Comparison of ENCODE assay signal across 25 cellular contexts in the genomic region with DNA sequence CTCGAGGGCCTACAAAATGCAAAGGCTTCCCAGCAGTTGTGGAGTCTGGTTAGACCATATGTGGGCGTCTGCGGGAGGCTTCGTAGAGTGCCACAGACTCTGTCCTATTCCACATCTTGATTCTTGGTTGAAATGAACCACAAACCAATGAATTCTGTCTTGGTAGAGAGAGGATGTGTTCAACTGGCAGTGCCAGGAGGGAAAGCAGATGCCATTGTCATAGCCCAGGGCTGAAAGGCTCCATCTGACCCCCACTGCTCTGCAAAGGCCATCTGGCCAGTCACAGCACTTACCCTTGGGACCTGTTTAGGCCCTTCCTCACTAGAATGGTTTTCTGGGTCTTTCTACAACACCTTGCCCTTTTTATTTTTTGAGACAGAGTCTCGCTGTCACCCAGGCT. TPM values are rescaled to one million over a fixed set of nuclear protein-coding genes. Genes with fewer than 3 reads are reported as not detected.
DNase-seq lines count a peak whose midpoint lies in the region; TF ChIP-seq lines count a peak whose summit lies in the region.
"Had no signal": no experiment of that assay in that cellular context is flagged by ENCODE, and none has a peak within 500 bp of the region (broad histone marks: within the 10 kb centered on the region; RNA-seq: fewer than 3 reads in every experiment).

No MANE protein-coding gene starts in this region.

- TF ChIP-seq POLR2A in esophagus squamous epithelium (IDR thresholded peaks at IDR 0.05) = no peak

- H3K27ac ChIP-seq in HUES64 (ENCODE audit: low read depth, low read length) (0 out of 2 replicates have a peak overlapping the region, but pooled peaks have one; percentile 18), esophagus squamous epithelium (peak overlapping the region in 3 of 4 donors; percentile 74 to 76 (median 75))
- H3K27ac ChIP-seq: hepatocyte, upper lobe of right lung, WERI-Rb-1 had no signal

- DNase-seq in NCI-H82 (lab: John Stamatoyannopoulos, UW) (peak; percentile 41), NCI-H82 treated with DMSO at 0.1 percent for 48 hours (lab: John Stamatoyannopoulos, UW; ENCODE audit: unreplicated experiment) (no peak), esophagus squamous epithelium (lab: John Stamatoyannopoulos, UW) (no peak), posterior vena cava (ENCODE audit: low spot score) (peak; percentile 19), dedifferentiated amniotic fluid mesenchymal stem cell (ENCODE audit: extremely low spot score) (no peak), H4 (ENCODE audit: low spot score) (no peak), SIG-M5 treated with dmso at 0.1 percent for 504 hours (lab: John Stamatoyannopoulos, UW; ENCODE audit: unreplicated experiment) (no peak)
- DNase-seq: 8988T; activated CD4-positive, alpha-beta T cell treated with anti-CD3 and anti-CD28 coated beads, Interleukin-2, amount 10 ng/mL, durations not matched to agents 7 days and 5 days; activated naive CD4-positive, alpha-beta T cell treated with anti-CD3 and anti-CD28 coated beads, Interleukin-2, amount 10 ng/mL, durations not matched to agents 7 days and 5 days; activated T-cell treated with anti-CD3 and anti-CD28 coated beads, Interleukin-2, amount 50 U/mL, for 72 hours; AML-193; dorsolateral prefrontal cortex; mucosa of descending colon; stimulated activated CD4-positive, alpha-beta T cell treated with anti-CD3 and anti-CD28 coated beads, Interleukin-1b, Interleukin-23, amount 100 ng/mL, for 48 hours; upper lobe of right lung; WERI-Rb-1 had no signal

- H3K36me3 ChIP-seq in HUES64 (ENCODE audit: insufficient read depth, low read length) (no peaks in the 10 kb centered on the region), esophagus squamous epithelium (no peaks in the 10 kb centered on the region)
- H3K36me3 ChIP-seq: MG63, upper lobe of right lung, WERI-Rb-1 had no signal

- H3K9me3 ChIP-seq in HUES64 (ENCODE audit: insufficient read depth, low read depth, low read length) (no peaks in the 10 kb centered on the region), esophagus squamous epithelium (no peaks in the 10 kb centered on the region)
- H3K9me3 ChIP-seq: MG63, mucosa of descending colon, upper lobe of right lung had no signal

- H3K27me3 ChIP-seq in HUES64 (ENCODE audit: insufficient read depth, low read length) (no peaks in the 10 kb centered on the region), esophagus squamous epithelium (no peaks in the 10 kb centered on the region)
- H3K27me3 ChIP-seq: dorsolateral prefrontal cortex, hepatocyte, MG63, upper lobe of right lung had no signal

- H3K9ac ChIP-seq in HUES64 (ENCODE audit: low read depth, low read length) = no peak overlapping the region

- WGBS in HUES64 = 77% methylated on average over 5 of the region's 5 CpGs
- 89 to 93% methylated on average over 1 to 3 of the region's 5 CpGs for WGBS in esophagus squamous epithelium, 2 donors

- intact Hi-C loops in esophagus squamous epithelium (cut with DNase I) (no loop called here), posterior vena cava (cut with DNase I) (no loop called here)

- H3K4me1 ChIP-seq in HUES64 (ENCODE audit: insufficient read depth, low read length) (peaks cover 29% of the 10 kb centered on the region), esophagus squamous epithelium (peaks cover 22 to 70% (median 26%) of the 10 kb centered on the region in 3 donors)
- H3K4me1 ChIP-seq: upper lobe of right lung had no signal

- H3K4me3 ChIP-seq in HUES64 (ENCODE audit: low read length) = no peak overlapping the region
- no peak overlapping the region for H3K4me3 ChIP-seq in esophagus squamous epithelium
- H3K4me3 ChIP-seq: dorsolateral prefrontal cortex, hepatocyte, MG63, mucosa of descending colon, upper lobe of right lung had no signal

- TF ChIP-seq CTCF in esophagus squamous epithelium (IDR thresholded peaks at IDR 0.05) = no peak

RNA-seq across cellular contexts. Expression of a gene that starts 22.1 kb away (rescaled TPM):
- 2.0 TPM for polyA plus RNA-seq in HUES64 (2013, experiment 1 of 2)
- 3.0 TPM for polyA plus RNA-seq in HUES64 (2013, experiment 2 of 2)
- 10 to 100 TPM; 10.1 to 33.9 (median 20.3) TPM for total RNA-seq in esophagus squamous epithelium
- total RNA-seq in posterior vena cava = 10 to 100 TPM in 1 of 2 donors, 1 to 10 TPM in 1; 6.5 to 10.3 TPM
- total RNA-seq in H4 (2014; rRNA removed; shearing (Covaris generic)) = 1.5 and 1.6 TPM in 2 replicates

RNA-seq across cellular contexts. Expression of a gene that starts 53.2 kb away (rescaled TPM):
- not detected for polyA plus RNA-seq in HUES64 (2013, experiment 1 of 2)
- not detected for polyA plus RNA-seq in HUES64 (2013, experiment 2 of 2)
- under 1 TPM in 1 of 4 donors, not detected in 3; 0.35 TPM for total RNA-seq in esophagus squamous epithelium
- total RNA-seq in posterior vena cava = not detected
- not detected in 2 replicates for total RNA-seq in H4 (2014; rRNA removed; shearing (Covaris generic))
- total RNA-seq: activated CD4-positive, alpha-beta T cell treated with anti-CD3 and anti-CD28 coated beads, Interleukin-2, amount 10 ng/mL, durations not matched to agents 7 days and 5 days; activated T-cell treated with anti-CD3 and anti-CD28 coated beads, Interleukin-2, amount 50 U/mL, for 72 hours; dorsolateral prefrontal cortex; lower leg skin; NCI-H460; neural crest cell; progenitor cell of endocrine pancreas; skeletal muscle tissue; upper lobe of right lung had no signal

Comparison
In these comparisons a context has a peak if more than half of its experiments do, and no peak if none do; other contexts are left out.
1. DNase-seq: peak in NCI-H82 (single experiment) and posterior vena cava (single experiment); none in NCI-H82 treated with DMSO at 0.1 percent for 48 hours (single experiment), esophagus squamous epithelium (single experiment), dedifferentiated amniotic fluid mesenchymal stem cell (single experiment), H4 (single experiment) and SIG-M5 treated with dmso at 0.1 percent for 504 hours (single experiment).